Comparison of ENCODE assay signal across 28 cellular contexts in genomic region chr21:38883142-38883541, GRCh38.
"Had no signal": no experiment of that assay in that cellular context is flagged by ENCODE, and none has a peak within 500 bp of the region (broad histone marks: within the 10 kb centered on the region; RNA-seq: fewer than 3 reads in every experiment).

No MANE protein-coding gene starts in this region.

- H3K4me3 ChIP-seq: colonic mucosa, esophagus squamous epithelium, gastrocnemius medialis, heart right ventricle, left lung, lower lobe of right lung, mucosa of descending colon had no signal

- H3K4me1 Mint-ChIP-seq: endodermal cell, mesothelial cell of epicardium, naive B cell had no signal

- H3K27ac ChIP-seq: colonic mucosa, epithelial cell of prostate, esophagus squamous epithelium, gastrocnemius medialis, heart right ventricle, left lung, lower lobe of right lung had no signal

- DNase-seq: colonic mucosa; cortex of kidney; effector CD8-positive, alpha-beta T cell; effector memory CD8-positive, alpha-beta T cell; endodermal cell; erythroblast; esophagus squamous epithelium; foreskin fibroblast; foreskin melanocyte; gastrocnemius medialis; glutamatergic neuron; head of caudate nucleus; heart right ventricle; hippocampal formation; left cardiac atrium; left lung; left ventricle myocardium superior; lower lobe of right lung; mesenchymal stem cell; mucosa of descending colon; naive B cell had no signal

- H3K9me3 ChIP-seq: colonic mucosa had no signal

- ATAC-seq: effector memory CD8-positive, alpha-beta T cell; esophagus mucosa; gastrocnemius medialis; heart right ventricle; left cardiac atrium; left lung; left ventricle myocardium superior; lower lobe of right lung; mucosa of descending colon had no signal

- H3K27me3 ChIP-seq: colonic mucosa, esophagus squamous epithelium, gastrocnemius medialis, heart right ventricle, left lung had no signal

- H3K4me3 Mint-ChIP-seq: dendritic cell treated with granulocyte-macrophage colony-stimulating factor and Interleukin-4, amounts not matched to agents 40 ng/mL and 50 ng/mL, for 4 days; effector memory CD8-positive, alpha-beta T cell; endodermal cell; mesothelial cell of epicardium had no signal

- H3K4me1 ChIP-seq: colonic mucosa, gastrocnemius medialis, lower lobe of right lung had no signal

- H3K36me3 ChIP-seq: colonic mucosa, esophagus squamous epithelium, gastrocnemius medialis, heart right ventricle, left lung, lower lobe of right lung had no signal

- FAIRE-seq: endometrium, islet of Langerhans, keratinocyte had no signal

- H3K27ac Mint-ChIP-seq: dendritic cell treated with granulocyte-macrophage colony-stimulating factor and Interleukin-4, amounts not matched to agents 40 ng/mL and 50 ng/mL, for 4 days; effector memory CD8-positive, alpha-beta T cell; endodermal cell; mesothelial cell of epicardium; naive B cell had no signal
